In the genomic region with DNA sequence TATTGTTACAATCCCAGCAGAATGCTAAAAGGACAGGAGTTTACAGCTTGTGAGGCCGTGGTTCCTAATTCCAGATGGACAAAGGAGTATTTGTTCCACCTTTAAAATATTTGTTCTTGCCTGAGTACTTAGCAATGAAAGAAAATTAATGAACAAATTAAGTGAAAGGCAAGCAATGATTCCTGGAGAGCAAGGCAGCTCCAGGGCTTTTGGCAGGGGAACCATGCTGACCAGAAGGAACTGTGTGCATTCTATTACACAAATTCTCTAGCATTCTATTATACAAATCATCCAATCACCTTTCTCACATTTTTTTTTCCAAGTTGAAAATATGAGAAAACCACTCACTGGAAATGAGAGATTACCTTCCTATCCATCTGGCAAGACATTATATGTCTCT, we compare ENCODE assay signal across 1 cellular context.
TF ChIP-seq lines count a peak whose summit lies in the region.

No MANE protein-coding gene starts in this region.

TF ChIP-seq in GM23338, 12 proteins besides CTCF, POLR2A, EP300 and RAD21 (continued from another document):
- TF ChIP-seq, protein P1, sequence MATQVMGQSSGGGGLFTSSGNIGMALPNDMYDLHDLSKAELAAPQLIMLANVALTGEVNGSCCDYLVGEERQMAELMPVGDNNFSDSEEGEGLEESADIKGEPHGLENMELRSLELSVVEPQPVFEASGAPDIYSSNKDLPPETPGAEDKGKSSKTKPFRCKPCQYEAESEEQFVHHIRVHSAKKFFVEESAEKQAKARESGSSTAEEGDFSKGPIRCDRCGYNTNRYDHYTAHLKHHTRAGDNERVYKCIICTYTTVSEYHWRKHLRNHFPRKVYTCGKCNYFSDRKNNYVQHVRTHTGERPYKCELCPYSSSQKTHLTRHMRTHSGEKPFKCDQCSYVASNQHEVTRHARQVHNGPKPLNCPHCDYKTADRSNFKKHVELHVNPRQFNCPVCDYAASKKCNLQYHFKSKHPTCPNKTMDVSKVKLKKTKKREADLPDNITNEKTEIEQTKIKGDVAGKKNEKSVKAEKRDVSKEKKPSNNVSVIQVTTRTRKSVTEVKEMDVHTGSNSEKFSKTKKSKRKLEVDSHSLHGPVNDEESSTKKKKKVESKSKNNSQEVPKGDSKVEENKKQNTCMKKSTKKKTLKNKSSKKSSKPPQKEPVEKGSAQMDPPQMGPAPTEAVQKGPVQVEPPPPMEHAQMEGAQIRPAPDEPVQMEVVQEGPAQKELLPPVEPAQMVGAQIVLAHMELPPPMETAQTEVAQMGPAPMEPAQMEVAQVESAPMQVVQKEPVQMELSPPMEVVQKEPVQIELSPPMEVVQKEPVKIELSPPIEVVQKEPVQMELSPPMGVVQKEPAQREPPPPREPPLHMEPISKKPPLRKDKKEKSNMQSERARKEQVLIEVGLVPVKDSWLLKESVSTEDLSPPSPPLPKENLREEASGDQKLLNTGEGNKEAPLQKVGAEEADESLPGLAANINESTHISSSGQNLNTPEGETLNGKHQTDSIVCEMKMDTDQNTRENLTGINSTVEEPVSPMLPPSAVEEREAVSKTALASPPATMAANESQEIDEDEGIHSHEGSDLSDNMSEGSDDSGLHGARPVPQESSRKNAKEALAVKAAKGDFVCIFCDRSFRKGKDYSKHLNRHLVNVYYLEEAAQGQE (IDR thresholded peaks at IDR 0.05; ENCODE audit: unreplicated experiment): no peak
- TF ChIP-seq CREB1 (CRISPR knock-in tag; IDR thresholded peaks at IDR 0.05; ENCODE audit: low read depth): no peak
- no peak for TF ChIP-seq EZH2phosphoT487 (IDR thresholded peaks at IDR 0.05; ENCODE audit: unreplicated experiment)
- TF ChIP-seq, protein P2, sequence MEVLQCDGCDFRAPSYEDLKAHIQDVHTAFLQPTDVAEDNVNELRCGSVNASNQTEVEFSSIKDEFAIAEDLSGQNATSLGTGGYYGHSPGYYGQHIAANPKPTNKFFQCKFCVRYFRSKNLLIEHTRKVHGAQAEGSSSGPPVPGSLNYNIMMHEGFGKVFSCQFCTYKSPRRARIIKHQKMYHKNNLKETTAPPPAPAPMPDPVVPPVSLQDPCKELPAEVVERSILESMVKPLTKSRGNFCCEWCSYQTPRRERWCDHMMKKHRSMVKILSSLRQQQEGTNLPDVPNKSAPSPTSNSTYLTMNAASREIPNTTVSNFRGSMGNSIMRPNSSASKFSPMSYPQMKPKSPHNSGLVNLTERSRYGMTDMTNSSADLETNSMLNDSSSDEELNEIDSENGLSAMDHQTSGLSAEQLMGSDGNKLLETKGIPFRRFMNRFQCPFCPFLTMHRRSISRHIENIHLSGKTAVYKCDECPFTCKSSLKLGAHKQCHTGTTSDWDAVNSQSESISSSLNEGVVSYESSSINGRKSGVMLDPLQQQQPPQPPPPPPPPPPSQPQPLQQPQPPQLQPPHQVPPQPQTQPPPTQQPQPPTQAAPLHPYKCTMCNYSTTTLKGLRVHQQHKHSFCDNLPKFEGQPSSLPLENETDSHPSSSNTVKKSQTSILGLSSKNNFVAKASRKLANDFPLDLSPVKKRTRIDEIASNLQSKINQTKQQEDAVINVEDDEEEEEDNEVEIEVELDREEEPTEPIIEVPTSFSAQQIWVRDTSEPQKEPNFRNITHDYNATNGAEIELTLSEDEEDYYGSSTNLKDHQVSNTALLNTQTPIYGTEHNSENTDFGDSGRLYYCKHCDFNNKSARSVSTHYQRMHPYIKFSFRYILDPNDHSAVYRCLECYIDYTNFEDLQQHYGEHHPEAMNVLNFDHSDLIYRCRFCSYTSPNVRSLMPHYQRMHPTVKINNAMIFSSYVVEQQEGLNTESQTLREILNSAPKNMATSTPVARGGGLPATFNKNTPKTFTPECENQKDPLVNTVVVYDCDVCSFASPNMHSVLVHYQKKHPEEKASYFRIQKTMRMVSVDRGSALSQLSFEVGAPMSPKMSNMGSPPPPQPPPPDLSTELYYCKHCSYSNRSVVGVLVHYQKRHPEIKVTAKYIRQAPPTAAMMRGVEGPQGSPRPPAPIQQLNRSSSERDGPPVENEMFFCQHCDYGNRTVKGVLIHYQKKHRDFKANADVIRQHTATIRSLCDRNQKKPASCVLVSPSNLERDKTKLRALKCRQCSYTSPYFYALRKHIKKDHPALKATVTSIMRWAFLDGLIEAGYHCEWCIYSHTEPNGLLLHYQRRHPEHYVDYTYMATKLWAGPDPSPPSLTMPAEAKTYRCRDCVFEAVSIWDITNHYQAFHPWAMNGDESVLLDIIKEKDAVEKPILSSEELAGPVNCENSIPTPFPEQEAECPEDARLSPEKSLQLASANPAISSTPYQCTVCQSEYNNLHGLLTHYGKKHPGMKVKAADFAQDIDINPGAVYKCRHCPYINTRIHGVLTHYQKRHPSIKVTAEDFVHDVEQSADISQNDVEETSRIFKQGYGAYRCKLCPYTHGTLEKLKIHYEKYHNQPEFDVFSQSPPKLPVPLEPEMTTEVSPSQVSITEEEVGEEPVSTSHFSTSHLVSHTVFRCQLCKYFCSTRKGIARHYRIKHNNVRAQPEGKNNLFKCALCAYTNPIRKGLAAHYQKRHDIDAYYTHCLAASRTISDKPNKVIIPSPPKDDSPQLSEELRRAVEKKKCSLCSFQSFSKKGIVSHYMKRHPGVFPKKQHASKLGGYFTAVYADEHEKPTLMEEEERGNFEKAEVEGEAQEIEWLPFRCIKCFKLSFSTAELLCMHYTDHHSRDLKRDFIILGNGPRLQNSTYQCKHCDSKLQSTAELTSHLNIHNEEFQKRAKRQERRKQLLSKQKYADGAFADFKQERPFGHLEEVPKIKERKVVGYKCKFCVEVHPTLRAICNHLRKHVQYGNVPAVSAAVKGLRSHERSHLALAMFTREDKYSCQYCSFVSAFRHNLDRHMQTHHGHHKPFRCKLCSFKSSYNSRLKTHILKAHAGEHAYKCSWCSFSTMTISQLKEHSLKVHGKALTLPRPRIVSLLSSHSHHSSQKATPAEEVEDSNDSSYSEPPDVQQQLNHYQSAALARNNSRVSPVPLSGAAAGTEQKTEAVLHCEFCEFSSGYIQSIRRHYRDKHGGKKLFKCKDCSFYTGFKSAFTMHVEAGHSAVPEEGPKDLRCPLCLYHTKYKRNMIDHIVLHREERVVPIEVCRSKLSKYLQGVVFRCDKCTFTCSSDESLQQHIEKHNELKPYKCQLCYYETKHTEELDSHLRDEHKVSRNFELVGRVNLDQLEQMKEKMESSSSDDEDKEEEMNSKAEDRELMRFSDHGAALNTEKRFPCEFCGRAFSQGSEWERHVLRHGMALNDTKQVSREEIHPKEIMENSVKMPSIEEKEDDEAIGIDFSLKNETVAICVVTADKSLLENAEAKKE (CRISPR knock-in tag; IDR thresholded peaks at IDR 0.05): no peak
- no peak for TF ChIP-seq JUNB (IDR thresholded peaks at IDR 0.05; ENCODE audit: unreplicated experiment)
- no peak for TF ChIP-seq NANOG (IDR thresholded peaks at IDR 0.05; ENCODE audit: borderline replicate concordance)
- TF ChIP-seq STAT1 (IDR thresholded peaks at IDR 0.05; ENCODE audit: unreplicated experiment): no peak
